1 cellular context compared by ENCODE assay signal in genomic region chr7:143395187-143396149, GRCh38.
TF ChIP-seq lines count a peak whose summit lies in the region.

No MANE protein-coding gene starts in this region.

TF ChIP-seq in HepG2, 621 proteins besides CTCF, POLR2A, EP300 and RAD21 (continued from another document and continues in another):
- TF ChIP-seq IRF1 (CRISPR knock-in tag; IDR thresholded peaks at IDR 0.05; ENCODE audit: low read depth), result no peak
- TF ChIP-seq RBM39 (IDR thresholded peaks at IDR 0.05; ENCODE audit: low read depth, low read length, poor library complexity, severe bottlenecking), result no peak
- TF ChIP-seq ZNF44 (CRISPR knock-in tag; IDR thresholded peaks at IDR 0.05), result no peak
- TF ChIP-seq NRL (CRISPR knock-in tag; IDR thresholded peaks at IDR 0.05; ENCODE audit: borderline replicate concordance), result no peak
- TF ChIP-seq SALL2 (CRISPR knock-in tag; IDR thresholded peaks at IDR 0.05), result peak; percentile 59; the same call in 1 of the 2 replicates
- peak; percentile 86 for TF ChIP-seq MED1 (CRISPR knock-in tag; IDR thresholded peaks at IDR 0.05)
- TF ChIP-seq SP2 (CRISPR knock-in tag; IDR thresholded peaks at IDR 0.05), result no peak
- no peak for TF ChIP-seq HNRNPK (IDR thresholded peaks at IDR 0.05; ENCODE audit: low read depth, low read length, poor library complexity, severe bottlenecking)
- no peak for TF ChIP-seq ATF4 (CRISPR knock-in tag; IDR thresholded peaks at IDR 0.05)
- TF ChIP-seq IKZF1 (IDR thresholded peaks at IDR 0.05), result no peak
- peak; percentile 87 for TF ChIP-seq ZNF687 (CRISPR knock-in tag; IDR thresholded peaks at IDR 0.05)
- no peak for TF ChIP-seq NFE2L1 (CRISPR knock-in tag; IDR thresholded peaks at IDR 0.05; ENCODE audit: borderline replicate concordance)
- TF ChIP-seq ZNF770 (CRISPR knock-in tag; IDR thresholded peaks at IDR 0.05), result peak; percentile 43; the same call in 1 of the 2 replicates
- TF ChIP-seq ZNF251 (CRISPR knock-in tag; IDR thresholded peaks at IDR 0.05), result no peak
- no peak for TF ChIP-seq ZNF7 (CRISPR knock-in tag; IDR thresholded peaks at IDR 0.05)
- peak; percentile 82 for TF ChIP-seq FOXP4 (CRISPR knock-in tag; IDR thresholded peaks at IDR 0.05)
- no peak for TF ChIP-seq ZNF430 (CRISPR knock-in tag; IDR thresholded peaks at IDR 0.05)
- TF ChIP-seq ZNF777 (CRISPR knock-in tag; IDR thresholded peaks at IDR 0.05), result no peak
- no peak for TF ChIP-seq ZZZ3 (CRISPR knock-in tag; IDR thresholded peaks at IDR 0.05; ENCODE audit: borderline replicate concordance)
- peak; percentile 89 for TF ChIP-seq PAXIP1 (CRISPR knock-in tag; conservative IDR thresholded peaks at IDR 0.05)
- TF ChIP-seq ZNF607 (CRISPR knock-in tag; IDR thresholded peaks at IDR 0.05; ENCODE audit: borderline replicate concordance), result peak; percentile 44; the same call in 1 of the 2 replicates
- no peak for TF ChIP-seq ZNF234 (CRISPR knock-in tag; conservative IDR thresholded peaks at IDR 0.05)
- no peak for TF ChIP-seq ZNF383 (CRISPR knock-in tag; IDR thresholded peaks at IDR 0.05; ENCODE audit: borderline replicate concordance)
- TF ChIP-seq ZNF414 (CRISPR knock-in tag; IDR thresholded peaks at IDR 0.05), result 0 out of 2 replicates have a peak, but pooled peaks have one; percentile 80
- no peak for TF ChIP-seq HNRNPUL1 (IDR thresholded peaks at IDR 0.05; ENCODE audit: low read depth, low read length)
- TF ChIP-seq KDM2A (CRISPR knock-in tag; IDR thresholded peaks at IDR 0.05; ENCODE audit: borderline replicate concordance, low read depth), result peak; percentile 69; the same call in 1 of the 2 replicates
- TF ChIP-seq IRX3 (CRISPR knock-in tag; IDR thresholded peaks at IDR 0.05; ENCODE audit: borderline replicate concordance, low read depth), result no peak
- peak; percentile 54; the same call in 1 of the 2 replicates for TF ChIP-seq ZNF124 (CRISPR knock-in tag; IDR thresholded peaks at IDR 0.05)
- no peak for TF ChIP-seq ZNF530 (CRISPR knock-in tag; IDR thresholded peaks at IDR 0.05; ENCODE audit: low read depth)
- no peak for TF ChIP-seq MAFK (conservative IDR thresholded peaks at IDR 0.05 in 1 of 2, IDR thresholded peaks at IDR 0.05 in 1 of 2; ENCODE audit: low read length in 2 of 2)
- TF ChIP-seq REL (CRISPR knock-in tag; conservative IDR thresholded peaks at IDR 0.05), result 0 out of 2 replicates have a peak, but pooled peaks have one; percentile 40
- TF ChIP-seq MAZ (IDR thresholded peaks at IDR 0.05; ENCODE audit: borderline replicate concordance, low read depth, low read length), result no peak
- TF ChIP-seq MAZ (CRISPR knock-in tag; IDR thresholded peaks at IDR 0.05; ENCODE audit: low read depth), result no peak
- no peak for TF ChIP-seq SIX1 (CRISPR knock-in tag; IDR thresholded peaks at IDR 0.05; ENCODE audit: borderline replicate concordance)
- TF ChIP-seq ZNF790 (CRISPR knock-in tag; IDR thresholded peaks at IDR 0.05; ENCODE audit: borderline replicate concordance), result no peak
- TF ChIP-seq ZNF20 (CRISPR knock-in tag; IDR thresholded peaks at IDR 0.05), result no peak
- TF ChIP-seq TRAFD1 (CRISPR knock-in tag; IDR thresholded peaks at IDR 0.05; ENCODE audit: borderline replicate concordance), result no peak
- no peak; the same call in 1 of the 2 replicates for TF ChIP-seq ZNF670 (CRISPR knock-in tag; IDR thresholded peaks at IDR 0.05; ENCODE audit: borderline replicate concordance)
- no peak for TF ChIP-seq CSRNP2 (CRISPR knock-in tag; conservative IDR thresholded peaks at IDR 0.05; ENCODE audit: low read depth)
- TF ChIP-seq HNF1B (CRISPR knock-in tag; IDR thresholded peaks at IDR 0.05), result 0 out of 2 replicates have a peak, but pooled peaks have one; percentile 48
- no peak for TF ChIP-seq ZNF335 (CRISPR knock-in tag; IDR thresholded peaks at IDR 0.05)
- no peak for TF ChIP-seq JARID2 (CRISPR knock-in tag; IDR thresholded peaks at IDR 0.05; ENCODE audit: insufficient replicate concordance)
- TF ChIP-seq FOXC1 (CRISPR knock-in tag; IDR thresholded peaks at IDR 0.05; ENCODE audit: borderline replicate concordance), result 0 out of 2 replicates have a peak, but pooled peaks have one; percentile 25
